ENCODE assay signal across 18 cellular contexts in genomic region chr12:132476038-132476414, GRCh38. TPM values are rescaled to one million over a fixed set of nuclear protein-coding genes. Genes with fewer than 3 reads are reported as not detected.
DNase-seq lines count a peak whose midpoint lies in the region; ATAC-seq and TF ChIP-seq lines count a peak whose summit lies in the region.
"Had no signal": no experiment of that assay in that cellular context is flagged by ENCODE, and none has a peak within 500 bp of the region (broad histone marks: within the 10 kb centered on the region; RNA-seq: fewer than 3 reads in every experiment).

No MANE protein-coding gene starts in this region.

- no peaks in the 10 kb centered on the region for H3K9me3 ChIP-seq in mammary epithelial cell (replicated peaks; ENCODE audit: insufficient read depth, low read length)
- H3K9me3 ChIP-seq: gastrocnemius medialis, left lung, psoas muscle, stomach had no signal

- H3K27ac ChIP-seq in mammary epithelial cell (ENCODE audit: insufficient read depth, low read depth, low read length) (no peak overlapping the region), mesendoderm (ENCODE audit: low read depth, low read length) (no peak overlapping the region)
- H3K27ac ChIP-seq: epithelial cell of prostate, gastrocnemius medialis, left lung, psoas muscle, stomach had no signal

- CTCF ChIA-PET in mammary epithelial cell (lab: Charles Lee; ENCODE audit: low non-redundant PET) = no interaction called here

- H3K23ac ChIP-seq in mesendoderm (ENCODE audit: low read length) = no peak overlapping the region

- H2AFZ ChIP-seq in mammary epithelial cell (ENCODE audit: low read depth, low read length) = no peak overlapping the region

- no peaks in the 10 kb centered on the region for H3K4me1 ChIP-seq in mammary epithelial cell (ENCODE audit: insufficient read depth, low read length)
- no peaks in the 10 kb centered on the region for H3K4me1 ChIP-seq in mesendoderm (ENCODE audit: control insufficient read depth, low read depth, low read length)
- H3K4me1 ChIP-seq: gastrocnemius medialis, Peyer's patch, psoas muscle had no signal

- H2BK15ac ChIP-seq in mesendoderm (replicated peaks; ENCODE audit: low read depth) = no peak overlapping the region

- H3K27me3 ChIP-seq in mammary epithelial cell (ENCODE audit: insufficient read depth, low read length) (no peaks in the 10 kb centered on the region), mesendoderm (ENCODE audit: insufficient read depth, low read length, poor library complexity) (no peaks in the 10 kb centered on the region)
- H3K27me3 ChIP-seq: gastrocnemius medialis, Peyer's patch had no signal

- no peaks in the 10 kb centered on the region for H3K9me3 Mint-ChIP-seq in activated T-cell treated with anti-CD3 and anti-CD28 coated beads, Interleukin-2, amount 50 U/mL, for 4 hours
- H3K9me3 Mint-ChIP-seq in chondrocyte (ENCODE audit: low read depth) = no peaks in the 10 kb centered on the region
- H3K9me3 Mint-ChIP-seq in stimulated activated memory B cell treated with anti-CD40 and anti-IgM and Interleukin-4, amounts not matched to agents 10 μg/mL and 1 μg/mL and 100 μg/mL, for 72 hours = peaks cover 5% of the 10 kb centered on the region

- peak overlapping the region; percentile 45 for H3K4me3 Mint-ChIP-seq in activated T-cell treated with anti-CD3 and anti-CD28 coated beads, Interleukin-2, amount 50 U/mL, for 4 hours
- no peak overlapping the region for H3K4me3 Mint-ChIP-seq in chondrocyte (ENCODE audit: unreplicated experiment)
- no peak overlapping the region for H3K4me3 Mint-ChIP-seq in stimulated activated memory B cell treated with anti-CD40 and anti-IgM and Interleukin-4, amounts not matched to agents 10 μg/mL and 1 μg/mL and 100 μg/mL, for 72 hours

- peaks cover 40% of the 10 kb centered on the region for H3K4me1 Mint-ChIP-seq in activated T-cell treated with anti-CD3 and anti-CD28 coated beads, Interleukin-2, amount 50 U/mL, for 4 hours (ENCODE audit: low read depth)
- H3K4me1 Mint-ChIP-seq in chondrocyte (ENCODE audit: low read depth) = no peaks in the 10 kb centered on the region
- H3K4me1 Mint-ChIP-seq in stimulated activated memory B cell treated with anti-CD40 and anti-IgM and Interleukin-4, amounts not matched to agents 10 μg/mL and 1 μg/mL and 100 μg/mL, for 72 hours = peaks cover 65% of the 10 kb centered on the region

- in situ Hi-C loops in mammary epithelial cell (cut with MboI; ENCODE audit: low sequenced_read_pairs in 2 of 2) = no loop called here

- dilution Hi-C loops in mammary epithelial cell (cut with HindIII; ENCODE audit: low sequenced_read_pairs) = no loop called here

- no peak overlapping the region for H3K4me3 ChIP-seq in mammary epithelial cell (replicated peaks in 1 of 3; ENCODE audit: insufficient read depth in 1 of 3, low read depth in 2 of 3, low read length in 3 of 3)
- H3K4me3 ChIP-seq in mesendoderm (ENCODE audit: low read length) = no peak overlapping the region
- H3K4me3 ChIP-seq: gastrocnemius medialis, left lung, Peyer's patch, psoas muscle, stomach had no signal

- H3K18ac ChIP-seq in mesendoderm (ENCODE audit: low read length) = no peak overlapping the region

- H3K79me1 ChIP-seq in mesendoderm (ENCODE audit: low read length) = no peaks in the 10 kb centered on the region

- no peak overlapping the region for H2BK5ac ChIP-seq in mesendoderm (ENCODE audit: low read length)

- H2AK5ac ChIP-seq in mesendoderm (ENCODE audit: low read length) = no peak overlapping the region

- WGBS in mammary epithelial cell (ENCODE audit: low coverage, missing lambda C conversion rate) = 94% methylated on average over 16 of the region's 26 CpGs
- WGBS in mesendoderm (ENCODE audit: extremely low coverage, insufficient coverage, low lambda C conversion rate) = no CpG with 5 or more reads among the region's 26 CpGs

- no peaks in the 10 kb centered on the region for H4K20me1 ChIP-seq in mammary epithelial cell (ENCODE audit: insufficient read depth, low read length)

- H3K36me3 ChIP-seq in mammary epithelial cell (ENCODE audit: insufficient read depth, low read length) (no peaks in the 10 kb centered on the region), mesendoderm (ENCODE audit: control insufficient read depth, insufficient read depth, low read length) (no peaks in the 10 kb centered on the region)
- H3K36me3 ChIP-seq: gastrocnemius medialis, left lung, Peyer's patch, stomach had no signal

- no peaks in the 10 kb centered on the region for H3K36me3 Mint-ChIP-seq in activated T-cell treated with anti-CD3 and anti-CD28 coated beads, Interleukin-2, amount 50 U/mL, for 4 hours (ENCODE audit: insufficient read depth)
- H3K36me3 Mint-ChIP-seq in chondrocyte (ENCODE audit: low read depth) = no peaks in the 10 kb centered on the region
- no peaks in the 10 kb centered on the region for H3K36me3 Mint-ChIP-seq in stimulated activated memory B cell treated with anti-CD40 and anti-IgM and Interleukin-4, amounts not matched to agents 10 μg/mL and 1 μg/mL and 100 μg/mL, for 72 hours

- H4K8ac ChIP-seq in mesendoderm (ENCODE audit: low read depth, low read length) = no peak overlapping the region

- no peak overlapping the region for H3K27ac Mint-ChIP-seq in chondrocyte (ENCODE audit: unreplicated experiment)
- H3K27ac Mint-ChIP-seq in stimulated activated memory B cell treated with anti-CD40 and anti-IgM and Interleukin-4, amounts not matched to agents 10 μg/mL and 1 μg/mL and 100 μg/mL, for 72 hours = peak overlapping the region; percentile 30

- no peak overlapping the region for H3K9ac ChIP-seq in mammary epithelial cell (ENCODE audit: insufficient read depth, low read length)
- H3K9ac ChIP-seq in mesendoderm (ENCODE audit: low read length) = no peak overlapping the region

- no peak overlapping the region for H3K4ac ChIP-seq in mesendoderm (ENCODE audit: low read depth, low read length)

- H2BK120ac ChIP-seq in mesendoderm (ENCODE audit: low read depth, low read length) = no peak overlapping the region

- ATAC-seq in activated T-cell treated with anti-CD3 and anti-CD28 coated beads, Interleukin-2, amount 50 U/mL, for 4 hours = no peak
- ATAC-seq in stimulated activated memory B cell treated with anti-CD40 and anti-IgM and Interleukin-4, amounts not matched to agents 10 μg/mL and 1 μg/mL and 100 μg/mL, for 72 hours = no peak
- ATAC-seq: gastrocnemius medialis had no signal

- no peaks in the 10 kb centered on the region for H3K79me2 ChIP-seq in mammary epithelial cell (ENCODE audit: insufficient read depth, low read length)
- no peaks in the 10 kb centered on the region for H3K79me2 ChIP-seq in mesendoderm (ENCODE audit: control insufficient read depth, insufficient read depth, low read length)

- no peak overlapping the region for H3K4me2 ChIP-seq in mammary epithelial cell (ENCODE audit: insufficient read depth, low read depth, low read length)
- no peak overlapping the region for H3K4me2 ChIP-seq in mesendoderm (ENCODE audit: low read length)

- H3K56ac ChIP-seq in mesendoderm (ENCODE audit: low read length) = no peak overlapping the region

- no peak for DNase-seq in activated T-cell treated with anti-CD3 and anti-CD28 coated beads, Interleukin-2, amount 50 U/mL, for 4 hours
- DNase-seq in activated T-cell treated with anti-CD3 and anti-CD28 coated beads, Interleukin-2, amount 50 U/mL, for 48 hours = no peak
- DNase-seq in RKO (ENCODE audit: low spot score) (peak; percentile 53), chondrocyte (ENCODE audit: low spot score) (peak; percentile 54), mammary epithelial cell (no peak), mesendoderm (no peak), DMS79 (lab: John Stamatoyannopoulos, UW) (no peak)
- DNase-seq: amniotic stem cell, gastrocnemius medialis, KG1, NCI-H1105, NCI-H2171, Peyer's patch, stomach had no signal

- no peak overlapping the region for H4K5ac ChIP-seq in mesendoderm (ENCODE audit: low read length)

- intact Hi-C loops in mammary epithelial cell (cut with micrococcal nuclease) = no loop called here

- no peaks in the 10 kb centered on the region for H3K27me3 Mint-ChIP-seq in activated T-cell treated with anti-CD3 and anti-CD28 coated beads, Interleukin-2, amount 50 U/mL, for 4 hours (ENCODE audit: low read depth)
- H3K27me3 Mint-ChIP-seq in chondrocyte (ENCODE audit: low read depth) = peaks cover 12% of the 10 kb centered on the region
- H3K27me3 Mint-ChIP-seq in stimulated activated memory B cell treated with anti-CD40 and anti-IgM and Interleukin-4, amounts not matched to agents 10 μg/mL and 1 μg/mL and 100 μg/mL, for 72 hours = no peaks in the 10 kb centered on the region

- TF ChIP-seq CTCF in chondrocyte (IDR thresholded peaks at IDR 0.05) = no peak
- no peak for TF ChIP-seq CTCF in mammary epithelial cell (conservative IDR thresholded peaks at IDR 0.05 in 1 of 2, IDR thresholded peaks at IDR 0.05 in 1 of 2; ENCODE audit: extremely low read depth in 1 of 2, insufficient read depth in 1 of 2, low read depth in 1 of 2, low read length in 2 of 2)

- no TSS peak for BruUV-seq in mammary epithelial cell (replicated peaks; lab: Mats Ljungman, UMichigan)

RNA-seq across cellular contexts. Expression of gene FBRSL1, which starts 13.9 kb away (rescaled TPM):
- 100 to 1,000 TPM in 2 of 3 donors, 10 to 100 TPM in 1; 95.8 to 112 (median 104) TPM for total RNA-seq in activated T-cell treated with anti-CD3 and anti-CD28 coated beads, Interleukin-2, amount 50 U/mL, for 4 hours
- total RNA-seq in chondrocyte (35.3 to 41.6 TPM (median 41.1 TPM) in 3 replicates), mammary epithelial cell (10 to 100 TPM; 28.8 to 58.6 TPM)
- polyA plus RNA-seq in mammary epithelial cell = 17.2 TPM
- 1.6 TPM for polyA minus RNA-seq in mammary epithelial cell
- 86.6 TPM for polyA plus RNA-seq in mesendoderm (2013, experiment 1 of 2)
- 82.2 TPM for polyA plus RNA-seq in mesendoderm (2013, experiment 2 of 2)

Comparison
In these comparisons a context has a peak if more than half of its experiments do, and no peak if none do; other contexts are left out.
1. DNase-seq: peak in RKO (single experiment) and chondrocyte (single experiment); none in activated T-cell treated with anti-CD3 and anti-CD28 coated beads, Interleukin-2, amount 50 U/mL, for 4 hours (single experiment), activated T-cell treated with anti-CD3 and anti-CD28 coated beads, Interleukin-2, amount 50 U/mL, for 48 hours (0 of 2), mammary epithelial cell (single experiment), mesendoderm (single experiment) and DMS79 (single experiment).